1 cellular context compared by ENCODE assay signal in genomic region chr3:136752327-136753111, GRCh38.
TF ChIP-seq lines count a peak whose summit lies in the region.

STAG1 (minus strand) TSS chr3:136752378; CDS start chr3:136630898, 121,480 bp downstream.

TF ChIP-seq in WTC11, 78 proteins besides CTCF, POLR2A, EP300 and RAD21 (continued from another document and continues in another):
- TF ChIP-seq ZNF532 (CRISPR knock-in tag; IDR thresholded peaks at IDR 0.05; ENCODE audit: borderline replicate concordance) (no peak), MAX (CRISPR knock-in tag; IDR thresholded peaks at IDR 0.05) (peak; percentile 95), RELA (CRISPR knock-in tag; IDR thresholded peaks at IDR 0.05; ENCODE audit: borderline replicate concordance) (no peak; the same call in 1 of the 2 replicates), ETV6 (CRISPR knock-in tag; IDR thresholded peaks at IDR 0.05) (peak; percentile 92), TCF7 (CRISPR knock-in tag; IDR thresholded peaks at IDR 0.05; ENCODE audit: low read depth) (no peak), CBFB (CRISPR knock-in tag; IDR thresholded peaks at IDR 0.05; ENCODE audit: low read depth) (peak; percentile 93; the same call in 1 of the 2 replicates), IRF2 (CRISPR knock-in tag; IDR thresholded peaks at IDR 0.05; ENCODE audit: borderline replicate concordance, low read depth) (0 out of 2 replicates have a peak, but pooled peaks have one; percentile 30), MYBL2 (CRISPR knock-in tag; IDR thresholded peaks at IDR 0.05) (peak; percentile 96), ZNF512 (CRISPR knock-in tag; IDR thresholded peaks at IDR 0.05; ENCODE audit: borderline replicate concordance) (no peak), ARID4B (CRISPR knock-in tag; IDR thresholded peaks at IDR 0.05; ENCODE audit: borderline replicate concordance) (peak; percentile 31; the same call in 1 of the 2 replicates), OVOL2 (CRISPR knock-in tag; IDR thresholded peaks at IDR 0.05; ENCODE audit: borderline replicate concordance) (no peak), NFYB (CRISPR knock-in tag; conservative IDR thresholded peaks at IDR 0.05; ENCODE audit: low read depth) (peak; percentile 47), E2F5 (CRISPR knock-in tag; IDR thresholded peaks at IDR 0.05) (peak; percentile 99), JUN (CRISPR knock-in tag; IDR thresholded peaks at IDR 0.05) (no peak), CREB1 (CRISPR knock-in tag; IDR thresholded peaks at IDR 0.05) (peak; percentile 91; the same call in 1 of the 2 replicates), MXD4 (CRISPR knock-in tag; IDR thresholded peaks at IDR 0.05; ENCODE audit: borderline replicate concordance) (no peak), SMAD4 (CRISPR knock-in tag; IDR thresholded peaks at IDR 0.05) (no peak), ERG (CRISPR knock-in tag; IDR thresholded peaks at IDR 0.05) (peak; percentile 66; the same call in 1 of the 2 replicates), FOXK1 (CRISPR knock-in tag; IDR thresholded peaks at IDR 0.05) (peak; percentile 77), ZNF425 (CRISPR knock-in tag; conservative IDR thresholded peaks at IDR 0.05) (no peak), CREM (CRISPR knock-in tag; IDR thresholded peaks at IDR 0.05) (peak; percentile 63; the same call in 1 of the 2 replicates), ATF2 (CRISPR knock-in tag; IDR thresholded peaks at IDR 0.05; ENCODE audit: borderline replicate concordance, low read depth) (no peak), USF1 (CRISPR knock-in tag; IDR thresholded peaks at IDR 0.05) (peak; percentile 28; the same call in 1 of the 2 replicates), ZNF423 (CRISPR knock-in tag; IDR thresholded peaks at IDR 0.05) (peak; percentile 20; the same call in 1 of the 2 replicates), NR2C2 (CRISPR knock-in tag; IDR thresholded peaks at IDR 0.05) (no peak), E2F4 (CRISPR knock-in tag; IDR thresholded peaks at IDR 0.05; ENCODE audit: borderline replicate concordance, low read depth) (peak; percentile 88), MLX (CRISPR knock-in tag; IDR thresholded peaks at IDR 0.05) (peak; percentile 74; the same call in 1 of the 2 replicates), TEAD1 (CRISPR knock-in tag; IDR thresholded peaks at IDR 0.05) (peak; percentile 60; the same call in 1 of the 2 replicates), ZSCAN18 (CRISPR knock-in tag; IDR thresholded peaks at IDR 0.05) (no peak), ZNF138 (CRISPR knock-in tag; conservative IDR thresholded peaks at IDR 0.05) (peak; percentile 82; the same call in 1 of the 2 replicates), FOXJ3 (CRISPR knock-in tag; IDR thresholded peaks at IDR 0.05; ENCODE audit: borderline replicate concordance) (no peak), TP53 (CRISPR knock-in tag; IDR thresholded peaks at IDR 0.05) (peak; percentile 94), HMGA2 (CRISPR knock-in tag; IDR thresholded peaks at IDR 0.05) (no peak), ZNF396 (CRISPR knock-in tag; IDR thresholded peaks at IDR 0.05; ENCODE audit: borderline replicate concordance) (no peak), PRRX2 (CRISPR knock-in tag; IDR thresholded peaks at IDR 0.05) (peak; percentile 78; the same call in 1 of the 2 replicates)
